Comparison of ENCODE assay signal across 8 cellular contexts in genomic region chr1:15617173-15617873, GRCh38. TPM values are rescaled to one million over a fixed set of nuclear protein-coding genes. Genes with fewer than 3 reads are reported as not detected.
A peak's percentile ranks its signal among the peaks of the same experiment; 100 is the strongest.
DNase-seq lines count a peak whose midpoint lies in the region; ATAC-seq, FAIRE-seq and TF ChIP-seq lines count a peak whose summit lies in the region.

TSS of gene DDI2 (plus strand) at chr1:15617458. CDS start at chr1:15617671, 213 bp downstream.

- peak within 1 kb of the TSS; percentile 92 to 97 for H3K4me3 ChIP-seq in kidney (ENCODE audit: low read length in 2 of 2)

- H3K4me1 ChIP-seq in kidney (ENCODE audit: control insufficient read depth in 1 of 2, insufficient read depth in 1 of 2, low read depth in 1 of 2, low read length in 2 of 2): peaks cover 9 to 19% of the 10 kb centered on the region in 2 donors

- ATAC-seq in GM19035 (IDR thresholded peaks at IDR 0.05; ENCODE audit: unreplicated experiment) (peak; percentile 65), HG03378 (IDR thresholded peaks at IDR 0.05; ENCODE audit: unreplicated experiment) (peak; percentile 50)

- H3K9ac ChIP-seq in kidney (ENCODE audit: low read length in 2 of 2): peak within 1 kb of the TSS; percentile 71 to 93

- DNase-seq in AG08396 (ENCODE audit: low spot score) (peak; percentile 96), NCI-H460 (ENCODE audit: extremely low read depth, low read depth) (peak; percentile 96), cerebellar nuclear complex (lab: John Stamatoyannopoulos, UW) (peak; percentile 61 to 99), kidney (peak; percentile 99)
- DNase-seq in activated CD4-positive, alpha-beta T cell treated with anti-CD3 and anti-CD28 coated beads for 1 hour: peak; percentile 91
- peak; percentile 88 to 89 for DNase-seq in stimulated activated CD4-positive, alpha-beta T cell treated with anti-CD3 and anti-CD28 coated beads, Interleukin-15, amount 100 ng/mL, for 1 hour (ENCODE audit: low read depth in 1 of 2, low spot score in 1 of 2)

- H3K36me3 ChIP-seq in kidney (ENCODE audit: control insufficient read depth in 1 of 2, insufficient read depth in 2 of 2, low read length in 2 of 2): no peaks in the 10 kb centered on the region

- H3K27ac ChIP-seq in kidney (ENCODE audit: low read depth in 2 of 2, low read length in 2 of 2): peak within 1 kb of the TSS; percentile 91 to 97

- no peak for FAIRE-seq in kidney (lab: Jason Lieb, UNC)

- H3K9me3 ChIP-seq in kidney (ENCODE audit: control insufficient read depth in 1 of 2, low read length in 2 of 2): no peaks in the 10 kb centered on the region

- intact Hi-C loops in kidney (cut with DNase I): no loop called here

- TF ChIP-seq CTCF in kidney (IDR thresholded peaks at IDR 0.05; ENCODE audit: borderline replicate concordance, extremely low read depth, insufficient read depth): no peak

RNA-seq across cellular contexts. Expression of gene DDI2, which starts in this region (rescaled TPM):
- 7.8 and 9.8 TPM in 2 replicates for total RNA-seq in NCI-H460 (2014; rRNA removed; shearing (Covaris generic))
- polyA plus RNA-seq in NCI-H460 (2014; cell fraction: nucleus; rRNA removed): 4.7 and 11.9 TPM in 2 replicates
- total RNA-seq in kidney: 28.3 TPM
- polyA plus RNA-seq in kidney (ENCODE audit: insufficient read depth, low read depth, low replicate concordance): 4.0 TPM

Comparison
In these comparisons a context has a peak if more than half of its experiments do, and no peak if none do; other contexts are left out.
1. Peak in every context shown above with its lines: DNase-seq, ATAC-seq, H3K4me3 ChIP-seq and H3K27ac ChIP-seq.